ENCODE assay signal across 9 cellular contexts in genomic region chr20:44961024-44961866, GRCh38. TPM values are rescaled to one million over a fixed set of nuclear protein-coding genes. Genes with fewer than 3 reads are reported as not detected.
DNase-seq lines count a peak whose midpoint lies in the region; ATAC-seq and TF ChIP-seq lines count a peak whose summit lies in the region.
"Had no signal": no experiment of that assay in that cellular context is flagged by ENCODE, and none has a peak within 500 bp of the region (broad histone marks: within the 10 kb centered on the region; RNA-seq: fewer than 3 reads in every experiment).

No MANE protein-coding gene starts in this region.

- no peak overlapping the region for H3K27ac ChIP-seq in CD4-positive, alpha-beta T cell (ENCODE audit: low read depth, low read length)
- H3K27ac ChIP-seq: brain microvascular endothelial cell had no signal

- H3K4me1 Mint-ChIP-seq in CD4-positive, alpha-beta T cell (ENCODE audit: low read depth), result peaks cover 60% of the 10 kb centered on the region
- H3K4me1 Mint-ChIP-seq in activated T-helper 17 cell treated with anti-CD3 and anti-CD28 coated beads, Interleukin-2, amount 50 U/mL, for 72 hours, result peaks cover 50% of the 10 kb centered on the region
- peaks cover 45 to 59% of the 10 kb centered on the region in 2 donors for H3K4me1 Mint-ChIP-seq in natural killer cell treated with Interleukin-12 subunit alpha and Interleukin-12 subunit beta and Interleukin-15 and Interleukin-18, amount 100 ng/mL, for 72 hours (ENCODE audit: low read depth in 2 of 2)

- no peak for TF ChIP-seq CTCF in CD4-positive, alpha-beta T cell (IDR thresholded peaks at IDR 0.05)

- intact Hi-C loops in CD4-positive, alpha-beta T cell (cut with DNase I, micrococcal nuclease), result loop anchor here in 1 of 2 experiments (2.0 to 10.0 kb wide), 5 partner anchors 49 to 486 kb away; partner anchors contain the start of genes PABPC1L, PIGT, SERINC3 and TTPAL

- peak overlapping the region; percentile 98 for H3K4me3 Mint-ChIP-seq in CD4-positive, alpha-beta T cell
- peak overlapping the region; percentile 90 for H3K4me3 Mint-ChIP-seq in activated T-helper 17 cell treated with anti-CD3 and anti-CD28 coated beads, Interleukin-2, amount 50 U/mL, for 72 hours
- peak overlapping the region; percentile 92 for H3K4me3 Mint-ChIP-seq in natural killer cell treated with Interleukin-12 subunit alpha and Interleukin-12 subunit beta and Interleukin-15 and Interleukin-18, amount 100 ng/mL, for 72 hours

- H3K27me3 Mint-ChIP-seq in CD4-positive, alpha-beta T cell, result no peaks in the 10 kb centered on the region
- H3K27me3 Mint-ChIP-seq in activated T-helper 17 cell treated with anti-CD3 and anti-CD28 coated beads, Interleukin-2, amount 50 U/mL, for 72 hours, result no peaks in the 10 kb centered on the region
- no peaks in the 10 kb centered on the region for H3K27me3 Mint-ChIP-seq in natural killer cell treated with Interleukin-12 subunit alpha and Interleukin-12 subunit beta and Interleukin-15 and Interleukin-18, amount 100 ng/mL, for 72 hours

- H3K36me3 Mint-ChIP-seq in CD4-positive, alpha-beta T cell (ENCODE audit: low read depth), result peaks cover 15% of the 10 kb centered on the region
- H3K36me3 Mint-ChIP-seq in activated T-helper 17 cell treated with anti-CD3 and anti-CD28 coated beads, Interleukin-2, amount 50 U/mL, for 72 hours (ENCODE audit: low read depth), result peaks cover 40% of the 10 kb centered on the region
- H3K36me3 Mint-ChIP-seq in natural killer cell treated with Interleukin-12 subunit alpha and Interleukin-12 subunit beta and Interleukin-15 and Interleukin-18, amount 100 ng/mL, for 72 hours, result peaks cover 9% of the 10 kb centered on the region

- CTCF ChIA-PET in CD4-positive, alpha-beta T cell (lab: Charles Lee), result interaction anchor here (0.7 to 1.3 kb wide), 2 partner anchors 16 to 83 kb away, joined by 3 to 6 read pairs; no protein-coding TSS in a partner anchor

- H3K9me3 ChIP-seq in CD4-positive, alpha-beta T cell (ENCODE audit: control insufficient read depth, low read length), result no peaks in the 10 kb centered on the region

- H3K27ac Mint-ChIP-seq in CD4-positive, alpha-beta T cell, result peak overlapping the region; percentile 81
- peak overlapping the region; percentile 97 for H3K27ac Mint-ChIP-seq in activated T-helper 17 cell treated with anti-CD3 and anti-CD28 coated beads, Interleukin-2, amount 50 U/mL, for 72 hours
- peak overlapping the region; percentile 63 to 88 for H3K27ac Mint-ChIP-seq in natural killer cell treated with Interleukin-12 subunit alpha and Interleukin-12 subunit beta and Interleukin-15 and Interleukin-18, amount 100 ng/mL, for 72 hours

- no peaks in the 10 kb centered on the region for H3K9me3 Mint-ChIP-seq in CD4-positive, alpha-beta T cell
- H3K9me3 Mint-ChIP-seq in activated T-helper 17 cell treated with anti-CD3 and anti-CD28 coated beads, Interleukin-2, amount 50 U/mL, for 72 hours, result no peaks in the 10 kb centered on the region
- no peaks in the 10 kb centered on the region for H3K9me3 Mint-ChIP-seq in natural killer cell treated with Interleukin-12 subunit alpha and Interleukin-12 subunit beta and Interleukin-15 and Interleukin-18, amount 100 ng/mL, for 72 hours

- no peak for DNase-seq in CD4-positive, alpha-beta T cell
- peak; percentile 6 for DNase-seq in HT1080 (ENCODE audit: low read depth)
- no peak for DNase-seq in natural killer cell treated with Interleukin-12 subunit alpha and Interleukin-12 subunit beta and Interleukin-15 and Interleukin-18, amount 100 ng/mL, for 72 hours (ENCODE audit: low spot score)
- no peak for DNase-seq in NCI-H2081 treated with DMSO at 0.1 percent for 48 hours (lab: John Stamatoyannopoulos, UW)
- no peak for DNase-seq in stimulated activated CD4-positive, alpha-beta T cell treated with anti-CD3 and anti-CD28 coated beads, Interleukin-4, amount 100 ng/mL, for 1 hour
- DNase-seq in GF-D8 (lab: John Stamatoyannopoulos, UW), result no peak

- H3K27me3 ChIP-seq in CD4-positive, alpha-beta T cell (ENCODE audit: control insufficient read depth, insufficient read depth, low read length), result no peaks in the 10 kb centered on the region
- H3K27me3 ChIP-seq: brain microvascular endothelial cell had no signal

- ATAC-seq in CD4-positive, alpha-beta T cell (ENCODE audit: poor library complexity), result no peak
- ATAC-seq in activated T-helper 17 cell treated with anti-CD3 and anti-CD28 coated beads, Interleukin-2, amount 50 U/mL, for 72 hours (replicated peaks), result no peak
- ATAC-seq in natural killer cell treated with Interleukin-12 subunit alpha and Interleukin-12 subunit beta and Interleukin-15 and Interleukin-18, amount 100 ng/mL, for 72 hours, result no peak
- ATAC-seq in GM18511 (IDR thresholded peaks at IDR 0.05; ENCODE audit: unreplicated experiment), result no peak

- POLR2A ChIA-PET in CD4-positive, alpha-beta T cell (lab: Charles Lee), result interaction anchor here (0.7 to 5.7 kb wide), 8 partner anchors 10 to 76 kb away, joined by 3 to 61 read pairs (median 3); partner anchors contain the start of gene YWHAB

RNA-seq across cellular contexts. Expression of gene TOMM34, which starts 1.0 kb away (rescaled TPM):
- total RNA-seq in CD4-positive, alpha-beta T cell, result 1 to 10 TPM; 5.6 to 5.9 TPM
- total RNA-seq in HT1080 (2014; rRNA removed; shearing (Covaris generic)), result 156 and 177 TPM in 2 replicates
- 144 and 161 TPM in 2 replicates for polyA plus RNA-seq in HT1080 (2015; cell fraction: cytosol; rRNA removed)
- polyA plus RNA-seq in HT1080 (2015; cell fraction: nucleus; rRNA removed), result 90.5 and 97.2 TPM in 2 replicates
- 10 to 100 TPM; 40.1 to 44.8 TPM for total RNA-seq in activated T-helper 17 cell treated with anti-CD3 and anti-CD28 coated beads, Interleukin-2, amount 50 U/mL, for 72 hours
- total RNA-seq in natural killer cell treated with Interleukin-12 subunit alpha and Interleukin-12 subunit beta and Interleukin-15 and Interleukin-18, amount 100 ng/mL, for 72 hours, result 10 to 100 TPM; 25.1 to 34.9 TPM

RNA-seq across cellular contexts. Expression of gene STK4, which starts 5.1 kb away (rescaled TPM):
- 100 to 1,000 TPM; 265 to 277 TPM for total RNA-seq in CD4-positive, alpha-beta T cell
- 20.2 and 25.8 TPM in 2 replicates for total RNA-seq in HT1080 (2014; rRNA removed; shearing (Covaris generic))
- polyA plus RNA-seq in HT1080 (2015; cell fraction: cytosol; rRNA removed), result 20.2 and 24.5 TPM in 2 replicates
- 33.1 and 41.0 TPM in 2 replicates for polyA plus RNA-seq in HT1080 (2015; cell fraction: nucleus; rRNA removed)
- total RNA-seq in activated T-helper 17 cell treated with anti-CD3 and anti-CD28 coated beads, Interleukin-2, amount 50 U/mL, for 72 hours, result 100 to 1,000 TPM; 168 to 215 TPM
- total RNA-seq in natural killer cell treated with Interleukin-12 subunit alpha and Interleukin-12 subunit beta and Interleukin-15 and Interleukin-18, amount 100 ng/mL, for 72 hours, result 100 to 1,000 TPM; 157 to 264 TPM

RNA-seq across cellular contexts. Expression of gene PABPC1L, which starts 51.4 kb away (rescaled TPM):
- 10 to 100 TPM; 22.8 to 27.5 TPM for total RNA-seq in CD4-positive, alpha-beta T cell
- 7.4 and 8.0 TPM in 2 replicates for total RNA-seq in HT1080 (2014; rRNA removed; shearing (Covaris generic))
- polyA plus RNA-seq in HT1080 (2015; cell fraction: cytosol; rRNA removed), result 6.8 and 8.7 TPM in 2 replicates
- polyA plus RNA-seq in HT1080 (2015; cell fraction: nucleus; rRNA removed), result 232 and 306 TPM in 2 replicates
- total RNA-seq in activated T-helper 17 cell treated with anti-CD3 and anti-CD28 coated beads, Interleukin-2, amount 50 U/mL, for 72 hours, result 10 to 100 TPM; 49.3 to 85.9 TPM
- total RNA-seq in natural killer cell treated with Interleukin-12 subunit alpha and Interleukin-12 subunit beta and Interleukin-15 and Interleukin-18, amount 100 ng/mL, for 72 hours, result 100 to 1,000 TPM in 1 of 2 donors, 10 to 100 TPM in 1; 58.2 to 113 TPM
